ENCODE assay signal across 8 cellular contexts in genomic region chr6:90295854-90296345, GRCh38. TPM values are rescaled to one million over a fixed set of nuclear protein-coding genes. Genes with fewer than 3 reads are reported as not detected.
DNase-seq lines count a peak whose midpoint lies in the region; ATAC-seq and TF ChIP-seq lines count a peak whose summit lies in the region.

No MANE protein-coding gene starts in this region.

- H3K4me1 Mint-ChIP-seq in Caco-2 (ENCODE audit: low read depth, unreplicated experiment) = no peaks in the 10 kb centered on the region
- peaks cover 17% of the 10 kb centered on the region for H3K4me1 Mint-ChIP-seq in central memory CD8-positive, alpha-beta T cell

- peak; percentile 46 for ATAC-seq in central memory CD8-positive, alpha-beta T cell (replicated peaks; ENCODE audit: extremely low read depth, poor library complexity, severe bottlenecking)
- no peak for ATAC-seq in GM18873 (IDR thresholded peaks at IDR 0.05; ENCODE audit: low FRiP score, unreplicated experiment)

- H3K4me3 ChIP-seq in Caco-2 (ENCODE audit: low read depth, low read length) (peak overlapping the region; percentile 64), H7 (ENCODE audit: insufficient read depth, low read depth, low read length) (peak overlapping the region; percentile 64)

- peaks cover 7% of the 10 kb centered on the region for H3K27me3 ChIP-seq in Caco-2 (replicated peaks; ENCODE audit: control insufficient read depth, insufficient read depth, low read length)
- peaks cover 26% of the 10 kb centered on the region for H3K27me3 ChIP-seq in H7 (ENCODE audit: control insufficient read depth, insufficient read depth, low read length)

- peaks cover 17% of the 10 kb centered on the region for H3K27me3 Mint-ChIP-seq in Caco-2 (ENCODE audit: insufficient read depth, unreplicated experiment)
- peaks cover 26% of the 10 kb centered on the region for H3K27me3 Mint-ChIP-seq in central memory CD8-positive, alpha-beta T cell

- peak overlapping the region; percentile 72 for H3K4me3 Mint-ChIP-seq in Caco-2 (ENCODE audit: unreplicated experiment)
- H3K4me3 Mint-ChIP-seq in central memory CD8-positive, alpha-beta T cell = peak overlapping the region; percentile 82

- intact Hi-C loops in Caco-2 (cut with micrococcal nuclease; ENCODE audit: unreplicated experiment) = loop anchor here (1.0 kb wide), 1 partner anchor 9 kb away; no protein-coding TSS in a partner anchor

- H3K9me3 Mint-ChIP-seq in Caco-2 (ENCODE audit: unreplicated experiment) = no peaks in the 10 kb centered on the region
- H3K9me3 Mint-ChIP-seq in central memory CD8-positive, alpha-beta T cell = no peaks in the 10 kb centered on the region

- DNase-seq in Caco-2 (peak in 1 of 2 experiments; percentile 46), H7 (peak; percentile 85), NCI-H1694 (lab: John Stamatoyannopoulos, UW) (peak; percentile 11), islet precursor cell (peak; percentile 84)
- DNase-seq in activated CD4-positive, CD25-positive, alpha-beta regulatory T cell (lab: John Stamatoyannopoulos, UW) = peak in 3 of 4 experiments; percentile 13 to 40 (median 35)
- DNase-seq in central memory CD8-positive, alpha-beta T cell (ENCODE audit: low spot score in 2 of 2) = peak; percentile 53 to 54
- DNase-seq in stimulated activated CD4-positive, alpha-beta T cell treated with anti-CD3 and anti-CD28 coated beads, Interleukin-12 subunit alpha, Interleukin-12 subunit beta, amount 100 ng/mL, for 24 hours (ENCODE audit: low read depth in 2 of 2) = peak; percentile 45 to 52

- TF ChIP-seq CTCF in Caco-2 (IDR thresholded peaks at IDR 0.05; ENCODE audit: insufficient read depth in 1 of 2, low read depth in 1 of 2, low read length in 1 of 2, severe bottlenecking in 1 of 2, unreplicated experiment in 1 of 2) = no peak

- peaks cover 7% of the 10 kb centered on the region; the same call in 1 of the 2 replicates for H3K4me1 ChIP-seq in Caco-2

- CTCF ChIA-PET in Caco-2 (lab: Charles Lee) = interaction anchor here (0.7 to 1.6 kb wide), 2 partner anchors 11 to 183 kb away, joined by 3 to 6 read pairs; no protein-coding TSS in a partner anchor

- no peaks in the 10 kb centered on the region for H3K36me3 Mint-ChIP-seq in Caco-2 (ENCODE audit: insufficient read depth, unreplicated experiment)
- peaks cover 28% of the 10 kb centered on the region for H3K36me3 Mint-ChIP-seq in central memory CD8-positive, alpha-beta T cell (ENCODE audit: insufficient read depth)

- BruUV-seq in Caco-2 (replicated peaks; lab: Mats Ljungman, UMichigan) = no TSS peak

- H3K27ac Mint-ChIP-seq in Caco-2 (ENCODE audit: unreplicated experiment) = no peak overlapping the region
- peak overlapping the region; percentile 84 for H3K27ac Mint-ChIP-seq in central memory CD8-positive, alpha-beta T cell (ENCODE audit: low read depth)

- no peaks in the 10 kb centered on the region for H3K9me3 ChIP-seq in Caco-2

- no peaks in the 10 kb centered on the region for H3K36me3 ChIP-seq in Caco-2 (ENCODE audit: control insufficient read depth, insufficient read depth, low read length)
- no peaks in the 10 kb centered on the region for H3K36me3 ChIP-seq in H7 (replicated peaks; ENCODE audit: control insufficient read depth, insufficient read depth, low read length)

- POLR2A ChIA-PET in Caco-2 (lab: Charles Lee) = no interaction called here

RNA-seq across cellular contexts. Expression of gene BACH2, which starts 0.7 kb away (rescaled TPM):
- total RNA-seq in Caco-2 (2022) = 0.32 and 0.43 TPM in 2 replicates
- 2.3 and 2.5 TPM in 2 replicates for total RNA-seq in H7 (2014; rRNA removed; shearing (Covaris generic))
